11 cellular contexts compared by ENCODE assay signal in the genomic region with DNA sequence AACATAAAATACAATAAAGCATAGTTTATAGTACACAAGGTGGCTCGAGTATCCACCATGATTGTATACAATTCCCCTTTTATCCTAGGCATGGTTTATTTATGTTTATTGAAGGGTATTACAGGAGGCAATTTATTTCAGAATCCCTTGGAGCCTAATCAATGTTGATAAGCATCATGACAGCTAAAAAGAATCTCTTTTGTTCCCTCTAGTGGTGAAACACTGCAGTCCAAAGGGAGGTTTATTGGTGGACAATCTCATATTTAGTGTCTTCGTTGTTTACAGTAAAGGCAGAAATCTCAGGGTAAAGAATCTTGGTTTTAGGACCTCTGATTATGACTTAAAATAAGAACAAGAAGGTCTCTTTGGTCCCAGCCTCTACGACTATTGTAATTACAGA.
DNase-seq lines count a peak whose midpoint lies in the region; TF ChIP-seq lines count a peak whose summit lies in the region.
"Had no signal": no experiment of that assay in that cellular context is flagged by ENCODE, and none has a peak within 500 bp of the region (broad histone marks: within the 10 kb centered on the region; RNA-seq: fewer than 3 reads in every experiment).

No MANE protein-coding gene starts in this region.

- no peak overlapping the region for H3K9ac ChIP-seq in neuronal stem cell (ENCODE audit: low read depth, low read length, poor library complexity)

- H3K14ac ChIP-seq in neuronal stem cell (ENCODE audit: low read length) = no peak overlapping the region

- intact Hi-C loops in activated CD4-positive, alpha-beta memory T cell treated with anti-CD3 and anti-CD28 coated beads for 36 hours (cut with micrococcal nuclease) = no loop called here
- intact Hi-C loops in uterus (cut with DNase I; ENCODE audit: low total_unique reads) = no loop called here

- H3K4me2 ChIP-seq in neuronal stem cell (ENCODE audit: insufficient read depth, low read length, poor library complexity, severe bottlenecking) = no peak overlapping the region

- H3K9me3 Mint-ChIP-seq in activated CD4-positive, alpha-beta memory T cell treated with anti-CD3 and anti-CD28 coated beads for 36 hours = peaks cover 13% of the 10 kb centered on the region

- no peak overlapping the region for H3K23ac ChIP-seq in neuronal stem cell (ENCODE audit: low read depth, low read length, poor library complexity)

- TF ChIP-seq CTCF in choroid plexus epithelial cell (conservative IDR thresholded peaks at IDR 0.05; ENCODE audit: low read depth, low read length) = peak; percentile 69
- TF ChIP-seq CTCF in retinal pigment epithelial cell (conservative IDR thresholded peaks at IDR 0.05; ENCODE audit: low read depth, low read length) = peak; percentile 76
- TF ChIP-seq CTCF in uterus (IDR thresholded peaks at IDR 0.05) = no peak

- no peak overlapping the region for H2BK12ac ChIP-seq in neuronal stem cell (ENCODE audit: low read length)

- H3K4me3 Mint-ChIP-seq in activated CD4-positive, alpha-beta memory T cell treated with anti-CD3 and anti-CD28 coated beads for 36 hours = no peak overlapping the region
- H3K4me3 Mint-ChIP-seq: activated naive CD8-positive, alpha-beta T cell treated with anti-CD3 and anti-CD28 coated beads for 36 hours had no signal

- no peak overlapping the region for H2BK15ac ChIP-seq in neuronal stem cell (ENCODE audit: low read length)

- no peak overlapping the region for H2BK5ac ChIP-seq in neuronal stem cell (ENCODE audit: low read length)

- H4K91ac ChIP-seq in neuronal stem cell (ENCODE audit: low read depth, low read length, poor library complexity) = no peak overlapping the region

- H3K4me1 Mint-ChIP-seq in activated CD4-positive, alpha-beta memory T cell treated with anti-CD3 and anti-CD28 coated beads for 36 hours (ENCODE audit: low read depth) = no peaks in the 10 kb centered on the region
- H3K4me1 Mint-ChIP-seq: activated naive CD8-positive, alpha-beta T cell treated with anti-CD3 and anti-CD28 coated beads for 36 hours had no signal

- no peak overlapping the region for H3K4ac ChIP-seq in neuronal stem cell (ENCODE audit: low read length)

- CTCF ChIA-PET in activated CD4-positive, alpha-beta memory T cell treated with anti-CD3 and anti-CD28 coated beads for 36 hours (lab: Charles Lee) = no interaction called here

- H3K18ac ChIP-seq in neuronal stem cell (ENCODE audit: low read length) = no peak overlapping the region

- no peak overlapping the region for H4K8ac ChIP-seq in neuronal stem cell (ENCODE audit: low read depth, low read length)

- no peak overlapping the region for H3K4me3 ChIP-seq in choroid plexus epithelial cell (ENCODE audit: low read depth, low read length)
- H3K4me3 ChIP-seq in retinal pigment epithelial cell (ENCODE audit: low read length) = no peak overlapping the region
- no peak overlapping the region for H3K4me3 ChIP-seq in uterus
- H3K4me3 ChIP-seq in neuronal stem cell (ENCODE audit: low read length in 2 of 2) = no peak overlapping the region
- H3K4me3 ChIP-seq: HAP-1 had no signal

- H3K9me3 ChIP-seq in uterus = no peaks in the 10 kb centered on the region
- H3K9me3 ChIP-seq in neuronal stem cell (replicated peaks in 1 of 2; ENCODE audit: control insufficient read depth in 2 of 2, insufficient read depth in 1 of 2, low read depth in 1 of 2, low read length in 2 of 2) = peaks cover 3 to 6% of the 10 kb centered on the region in 2 donors
- H3K9me3 ChIP-seq: HAP-1 had no signal

- H2AK5ac ChIP-seq in neuronal stem cell (ENCODE audit: low read depth, low read length) = no peak overlapping the region

- no CpG with 5 or more reads among the region's 3 CpGs for WGBS in neuronal stem cell (ENCODE audit: extremely low coverage in 2 of 2, insufficient read length in 2 of 2, insufficient replicate concordance in 1 of 2), 2 donors

- H3K36me3 ChIP-seq in uterus (no peaks in the 10 kb centered on the region), neuronal stem cell (replicated peaks in 1 of 2; ENCODE audit: control insufficient read depth in 2 of 2, insufficient read depth in 2 of 2, low read length in 2 of 2) (no peaks in the 10 kb centered on the region)
- H3K36me3 ChIP-seq: HAP-1 had no signal

- no peaks in the 10 kb centered on the region for H3K36me3 Mint-ChIP-seq in activated CD4-positive, alpha-beta memory T cell treated with anti-CD3 and anti-CD28 coated beads for 36 hours
- H3K36me3 Mint-ChIP-seq: activated naive CD8-positive, alpha-beta T cell treated with anti-CD3 and anti-CD28 coated beads for 36 hours had no signal

- no peaks in the 10 kb centered on the region for H3K4me1 ChIP-seq in uterus
- no peaks in the 10 kb centered on the region for H3K4me1 ChIP-seq in neuronal stem cell (ENCODE audit: control insufficient read depth in 2 of 2, insufficient read depth in 1 of 2, low read depth in 1 of 2, low read length in 2 of 2)
- H3K4me1 ChIP-seq: HAP-1 had no signal

- H3K27ac Mint-ChIP-seq in activated CD4-positive, alpha-beta memory T cell treated with anti-CD3 and anti-CD28 coated beads for 36 hours = no peak overlapping the region
- H3K27ac Mint-ChIP-seq: activated naive CD8-positive, alpha-beta T cell treated with anti-CD3 and anti-CD28 coated beads for 36 hours had no signal

- H2AFZ ChIP-seq in neuronal stem cell (ENCODE audit: low read length) = no peak overlapping the region

- no peak for TF ChIP-seq POLR2A in uterus (IDR thresholded peaks at IDR 0.05)

- H3K27ac ChIP-seq in uterus = no peak overlapping the region
- no peak overlapping the region for H3K27ac ChIP-seq in neuronal stem cell (replicated peaks; ENCODE audit: low read length)

- H3K27me3 Mint-ChIP-seq in activated CD4-positive, alpha-beta memory T cell treated with anti-CD3 and anti-CD28 coated beads for 36 hours = no peaks in the 10 kb centered on the region
- H3K27me3 Mint-ChIP-seq: activated naive CD8-positive, alpha-beta T cell treated with anti-CD3 and anti-CD28 coated beads for 36 hours had no signal

- no peak overlapping the region for H2BK120ac ChIP-seq in neuronal stem cell (ENCODE audit: low read depth, low read length)

- peak; percentile 1 for DNase-seq in NCI-H1105 treated with DMSO at 0.1 percent for 48 hours (lab: John Stamatoyannopoulos, UW)
- no peak for DNase-seq in NCI-H1105 (lab: John Stamatoyannopoulos, UW)
- DNase-seq in NAMALWA (ENCODE audit: low spot score) = peak; percentile 56
- peak; percentile 35 for DNase-seq in choroid plexus epithelial cell (ENCODE audit: low read depth)
- DNase-seq in retinal pigment epithelial cell (ENCODE audit: low read depth) = no peak
- DNase-seq in activated CD4-positive, alpha-beta memory T cell treated with anti-CD3 and anti-CD28 coated beads for 36 hours = no peak
- DNase-seq in uterus = no peak
- no peak for DNase-seq in neuronal stem cell (ENCODE audit: low spot score)
- DNase-seq: activated naive CD8-positive, alpha-beta T cell treated with anti-CD3 and anti-CD28 coated beads for 36 hours; NCI-H774 had no signal

- POLR2A ChIA-PET in activated CD4-positive, alpha-beta memory T cell treated with anti-CD3 and anti-CD28 coated beads for 36 hours (lab: Charles Lee) = no interaction called here

- no peaks in the 10 kb centered on the region for H3K79me1 ChIP-seq in neuronal stem cell (ENCODE audit: low read depth, low read length)

- no peaks in the 10 kb centered on the region for H3K27me3 ChIP-seq in uterus
- no peaks in the 10 kb centered on the region for H3K27me3 ChIP-seq in neuronal stem cell (ENCODE audit: control insufficient read depth in 3 of 3, insufficient read depth in 3 of 3, low read depth in 1 of 3, low read length in 3 of 3)

Comparison
In these comparisons a context has a peak if more than half of its experiments do, and no peak if none do; other contexts are left out.
1. DNase-seq: peak in NCI-H1105 treated with DMSO at 0.1 percent for 48 hours (single experiment), NAMALWA (single experiment) and choroid plexus epithelial cell (single experiment); none in NCI-H1105 (single experiment), retinal pigment epithelial cell (single experiment), activated CD4-positive, alpha-beta memory T cell treated with anti-CD3 and anti-CD28 coated beads for 36 hours (single experiment), uterus (0 of 2) and neuronal stem cell (single experiment).
2. CTCF ChIP-seq: peak in choroid plexus epithelial cell (single experiment) and retinal pigment epithelial cell (single experiment); none in uterus (0 of 4).